ENCODE assay signal across 13 cellular contexts in genomic region chr11:73189315-73189714, GRCh38. TPM values are rescaled to one million over a fixed set of nuclear protein-coding genes. Genes with fewer than 3 reads are reported as not detected.
DNase-seq lines count a peak whose midpoint lies in the region; ATAC-seq and TF ChIP-seq lines count a peak whose summit lies in the region.
"Had no signal": no experiment of that assay in that cellular context is flagged by ENCODE, and none has a peak within 500 bp of the region (broad histone marks: within the 10 kb centered on the region; RNA-seq: fewer than 3 reads in every experiment).

No MANE protein-coding gene starts in this region.

- H3K27me3 ChIP-seq in testis: no peaks in the 10 kb centered on the region
- H3K27me3 ChIP-seq in brain microvascular endothelial cell (replicated peaks): no peaks in the 10 kb centered on the region
- H3K27me3 ChIP-seq: dorsolateral prefrontal cortex, suprapubic skin had no signal

- H3K4me1 Mint-ChIP-seq in central memory CD8-positive, alpha-beta T cell: no peaks in the 10 kb centered on the region
- H3K4me1 Mint-ChIP-seq in MCF 10A (ENCODE audit: insufficient read depth, unreplicated experiment): peaks cover 62% of the 10 kb centered on the region

- in situ Hi-C loops in brain microvascular endothelial cell (cut with HindIII; ENCODE audit: low pct_ligation_motif_present, low sequenced_read_pairs): loop anchor here (25.0 kb wide), 1 partner anchor 352 kb away; no protein-coding TSS in a partner anchor

- H3K9me3 ChIP-seq in testis: no peaks in the 10 kb centered on the region
- H3K9me3 ChIP-seq: suprapubic skin had no signal

- WGBS in testis, 2 donors: 75 to 82% methylated on average over 8 of the region's 8 CpGs

- peak; percentile 25 for DNase-seq in activated effector memory CD4-positive, alpha-beta T cell treated with anti-CD3 and anti-CD28 coated beads, Interleukin-2, amount 50 U/mL, for 16 hours
- no peak for DNase-seq in activated effector memory CD4-positive, alpha-beta T cell treated with Interleukin-2 at 50 U/mL for 16 hours
- DNase-seq in KG1 (lab: John Stamatoyannopoulos, UW) (peak; percentile 94), testis (peak; percentile 28), MCF 10A (ENCODE audit: unreplicated experiment) (no peak), brain microvascular endothelial cell (no peak), AG20443 (ENCODE audit: low spot score) (no peak)
- no peak for DNase-seq in central memory CD8-positive, alpha-beta T cell (ENCODE audit: low spot score in 2 of 2)
- DNase-seq: activated naive CD8-positive, alpha-beta T cell treated with anti-CD3 and anti-CD28 coated beads for 36 hours; NCI-H187 treated with DMSO at 0.1 percent for 48 hours had no signal

- no peaks in the 10 kb centered on the region for H3K9me3 Mint-ChIP-seq in central memory CD8-positive, alpha-beta T cell
- H3K9me3 Mint-ChIP-seq in MCF 10A (ENCODE audit: unreplicated experiment): no peaks in the 10 kb centered on the region
- H3K9me3 Mint-ChIP-seq: activated naive CD8-positive, alpha-beta T cell treated with anti-CD3 and anti-CD28 coated beads for 36 hours; naive thymus-derived CD8-positive, alpha-beta T cell had no signal

- CTCF ChIA-PET in MCF 10A (lab: Yijun Ruan, JAX): interaction anchor here (1.0 to 7.8 kb wide), 4 partner anchors 50 to 395 kb away, joined by 3 to 238 read pairs (median 3); partner anchors contain the start of gene STARD10

- no peak overlapping the region for H3K27ac Mint-ChIP-seq in central memory CD8-positive, alpha-beta T cell (ENCODE audit: low read depth)
- no peak overlapping the region for H3K27ac Mint-ChIP-seq in MCF 10A (ENCODE audit: low read depth, unreplicated experiment)

- H3K36me3 ChIP-seq in testis (ENCODE audit: low read depth, missing control alignments): no peaks in the 10 kb centered on the region
- no peaks in the 10 kb centered on the region for H3K36me3 ChIP-seq in brain microvascular endothelial cell (replicated peaks)
- H3K36me3 ChIP-seq: suprapubic skin had no signal

- H3K27ac ChIP-seq in testis (no peak overlapping the region), brain microvascular endothelial cell (no peak overlapping the region)
- H3K27ac ChIP-seq: suprapubic skin had no signal

- TF ChIP-seq CTCF in testis (IDR thresholded peaks at IDR 0.05) (no peak), MCF 10A (IDR thresholded peaks at IDR 0.05; ENCODE audit: unreplicated experiment) (no peak), brain microvascular endothelial cell (IDR thresholded peaks at IDR 0.05; ENCODE audit: low read depth, low read length, missing control alignments) (no peak)

- no peak overlapping the region for H3K4me3 Mint-ChIP-seq in central memory CD8-positive, alpha-beta T cell
- H3K4me3 Mint-ChIP-seq in MCF 10A (ENCODE audit: unreplicated experiment): no peak overlapping the region
- H3K4me3 Mint-ChIP-seq: activated naive CD8-positive, alpha-beta T cell treated with anti-CD3 and anti-CD28 coated beads for 36 hours; naive thymus-derived CD8-positive, alpha-beta T cell had no signal

- POLR2A ChIA-PET in MCF 10A (lab: Yijun Ruan, JAX): no interaction called here

- no peak overlapping the region for H3K4me3 ChIP-seq in testis
- no peak overlapping the region for H3K4me3 ChIP-seq in brain microvascular endothelial cell (ENCODE audit: low read depth, low read length)
- H3K4me3 ChIP-seq: dorsolateral prefrontal cortex, suprapubic skin had no signal

- BruUV-seq in MCF 10A (replicated peaks; lab: Mats Ljungman, UMichigan): no TSS peak

- H3K27me3 Mint-ChIP-seq in central memory CD8-positive, alpha-beta T cell: no peaks in the 10 kb centered on the region
- no peaks in the 10 kb centered on the region for H3K27me3 Mint-ChIP-seq in MCF 10A (ENCODE audit: insufficient read depth, unreplicated experiment)

- ATAC-seq in central memory CD8-positive, alpha-beta T cell (replicated peaks; ENCODE audit: extremely low read depth, poor library complexity, severe bottlenecking): peak; percentile 63

- TF ChIP-seq POLR2A in testis (IDR thresholded peaks at IDR 0.05): no peak

- H3K4me1 ChIP-seq in testis: no peaks in the 10 kb centered on the region

- H3K36me3 Mint-ChIP-seq in central memory CD8-positive, alpha-beta T cell (ENCODE audit: insufficient read depth): peaks cover 3% of the 10 kb centered on the region
- peaks cover 6% of the 10 kb centered on the region for H3K36me3 Mint-ChIP-seq in MCF 10A (ENCODE audit: insufficient read depth, unreplicated experiment)
- H3K36me3 Mint-ChIP-seq: activated naive CD8-positive, alpha-beta T cell treated with anti-CD3 and anti-CD28 coated beads for 36 hours; naive thymus-derived CD8-positive, alpha-beta T cell had no signal

- intact Hi-C loops in testis (cut with DNase I; ENCODE audit: low total_unique reads): loop anchor here (10.0 kb wide), 1 partner anchor 95 kb away; no protein-coding TSS in a partner anchor
- intact Hi-C loops in MCF 10A (cut with micrococcal nuclease): no loop called here

RNA-seq across cellular contexts. Expression of gene P2RY2, which starts 28.8 kb away (rescaled TPM):
- total RNA-seq in testis: 1 to 10 TPM; 2.0 to 3.6 TPM
- polyA plus RNA-seq in testis (ENCODE audit: insufficient read depth, low read depth, low replicate concordance): 0.94 TPM
- 0.56 and 1.0 TPM in 2 replicates for total RNA-seq in MCF 10A (2022)
- total RNA-seq: activated naive CD8-positive, alpha-beta T cell treated with anti-CD3 and anti-CD28 coated beads for 36 hours; naive thymus-derived CD8-positive, alpha-beta T cell had no signal
- polyA plus RNA-seq: naive thymus-derived CD8-positive, alpha-beta T cell had no signal

RNA-seq across cellular contexts. Expression of gene FCHSD2, which starts 47.2 kb away (rescaled TPM):
- total RNA-seq in testis (10 to 100 TPM; 65.9 to 69.6 TPM), MCF 10A (2022) (12.8 and 14.0 TPM in 2 replicates)
- 44.0 TPM for polyA plus RNA-seq in testis (ENCODE audit: insufficient read depth, low read depth, low replicate concordance)

Comparison
In these comparisons a context has a peak if more than half of its experiments do, and no peak if none do; other contexts are left out.
1. DNase-seq: peak in activated effector memory CD4-positive, alpha-beta T cell treated with anti-CD3 and anti-CD28 coated beads, Interleukin-2, amount 50 U/mL, for 16 hours (single experiment), KG1 (single experiment) and testis (single experiment); none in activated effector memory CD4-positive, alpha-beta T cell treated with Interleukin-2 at 50 U/mL for 16 hours (single experiment), central memory CD8-positive, alpha-beta T cell (0 of 2), MCF 10A (single experiment), brain microvascular endothelial cell (single experiment) and AG20443 (single experiment).